ENCODE assay signal across 1 cellular context in the genomic region with DNA sequence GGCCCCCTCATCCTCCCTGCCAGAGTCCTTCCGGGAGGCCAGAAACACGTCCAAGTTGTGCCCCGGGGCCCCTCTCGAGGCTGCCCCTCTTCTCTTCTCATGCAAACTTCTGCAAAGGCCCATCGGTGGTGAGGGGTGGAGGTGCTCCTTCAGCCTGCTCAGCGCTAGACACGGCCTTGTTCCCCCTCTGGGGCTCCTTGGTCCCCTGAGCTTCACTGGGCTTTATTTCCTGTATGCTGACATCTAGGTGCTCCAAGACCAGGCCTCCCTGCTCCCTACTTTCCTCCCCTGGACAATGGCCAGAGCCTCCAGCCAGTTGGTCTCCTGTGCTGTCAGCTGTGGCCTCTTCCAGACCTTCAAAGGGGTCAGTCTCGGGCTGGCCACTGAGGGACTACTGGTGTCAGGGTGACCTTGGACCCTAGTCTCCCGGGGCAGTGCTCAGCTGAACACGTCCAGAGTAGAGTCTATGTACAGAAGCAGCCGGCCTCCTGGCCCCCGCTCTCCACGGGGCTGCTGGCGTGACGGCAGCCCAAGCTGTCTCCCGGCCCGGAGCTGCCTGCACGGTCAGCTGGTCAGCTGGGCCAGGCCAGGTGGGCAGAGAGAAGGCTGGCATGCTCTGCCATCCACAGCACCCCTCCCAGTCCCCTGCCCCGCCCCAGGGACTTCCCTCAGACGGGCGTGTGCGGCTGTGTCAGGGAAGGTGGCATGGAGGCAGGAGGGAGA.
A peak's percentile ranks its signal among the peaks of the same experiment; 100 is the strongest.
TF ChIP-seq lines count a peak whose summit lies in the region.

No MANE protein-coding gene starts in this region.

TF ChIP-seq in HepG2, 621 proteins besides CTCF, POLR2A, EP300 and RAD21 (continued from another document and continues in another):
- TF ChIP-seq, protein P1, sequence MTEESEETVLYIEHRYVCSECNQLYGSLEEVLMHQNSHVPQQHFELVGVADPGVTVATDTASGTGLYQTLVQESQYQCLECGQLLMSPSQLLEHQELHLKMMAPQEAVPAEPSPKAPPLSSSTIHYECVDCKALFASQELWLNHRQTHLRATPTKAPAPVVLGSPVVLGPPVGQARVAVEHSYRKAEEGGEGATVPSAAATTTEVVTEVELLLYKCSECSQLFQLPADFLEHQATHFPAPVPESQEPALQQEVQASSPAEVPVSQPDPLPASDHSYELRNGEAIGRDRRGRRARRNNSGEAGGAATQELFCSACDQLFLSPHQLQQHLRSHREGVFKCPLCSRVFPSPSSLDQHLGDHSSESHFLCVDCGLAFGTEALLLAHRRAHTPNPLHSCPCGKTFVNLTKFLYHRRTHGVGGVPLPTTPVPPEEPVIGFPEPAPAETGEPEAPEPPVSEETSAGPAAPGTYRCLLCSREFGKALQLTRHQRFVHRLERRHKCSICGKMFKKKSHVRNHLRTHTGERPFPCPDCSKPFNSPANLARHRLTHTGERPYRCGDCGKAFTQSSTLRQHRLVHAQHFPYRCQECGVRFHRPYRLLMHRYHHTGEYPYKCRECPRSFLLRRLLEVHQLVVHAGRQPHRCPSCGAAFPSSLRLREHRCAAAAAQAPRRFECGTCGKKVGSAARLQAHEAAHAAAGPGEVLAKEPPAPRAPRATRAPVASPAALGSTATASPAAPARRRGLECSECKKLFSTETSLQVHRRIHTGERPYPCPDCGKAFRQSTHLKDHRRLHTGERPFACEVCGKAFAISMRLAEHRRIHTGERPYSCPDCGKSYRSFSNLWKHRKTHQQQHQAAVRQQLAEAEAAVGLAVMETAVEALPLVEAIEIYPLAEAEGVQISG (CRISPR knock-in tag; IDR thresholded peaks at IDR 0.05) = peak; percentile 66
- TF ChIP-seq ZNF207 (IDR thresholded peaks at IDR 0.05; ENCODE audit: borderline replicate concordance) = no peak
- TF ChIP-seq, protein P2, sequence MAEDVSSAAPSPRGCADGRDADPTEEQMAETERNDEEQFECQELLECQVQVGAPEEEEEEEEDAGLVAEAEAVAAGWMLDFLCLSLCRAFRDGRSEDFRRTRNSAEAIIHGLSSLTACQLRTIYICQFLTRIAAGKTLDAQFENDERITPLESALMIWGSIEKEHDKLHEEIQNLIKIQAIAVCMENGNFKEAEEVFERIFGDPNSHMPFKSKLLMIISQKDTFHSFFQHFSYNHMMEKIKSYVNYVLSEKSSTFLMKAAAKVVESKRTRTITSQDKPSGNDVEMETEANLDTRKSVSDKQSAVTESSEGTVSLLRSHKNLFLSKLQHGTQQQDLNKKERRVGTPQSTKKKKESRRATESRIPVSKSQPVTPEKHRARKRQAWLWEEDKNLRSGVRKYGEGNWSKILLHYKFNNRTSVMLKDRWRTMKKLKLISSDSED (CRISPR knock-in tag; IDR thresholded peaks at IDR 0.05) = no peak
- TF ChIP-seq, protein P3, sequence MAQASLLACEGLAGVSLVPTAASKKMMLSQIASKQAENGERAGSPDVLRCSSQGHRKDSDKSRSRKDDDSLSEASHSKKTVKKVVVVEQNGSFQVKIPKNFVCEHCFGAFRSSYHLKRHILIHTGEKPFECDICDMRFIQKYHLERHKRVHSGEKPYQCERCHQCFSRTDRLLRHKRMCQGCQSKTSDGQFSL (CRISPR knock-in tag; IDR thresholded peaks at IDR 0.05) = no peak
- TF ChIP-seq ZFP90 (CRISPR knock-in tag; IDR thresholded peaks at IDR 0.05; ENCODE audit: borderline replicate concordance) = no peak
- TF ChIP-seq ZNF333 (CRISPR knock-in tag; IDR thresholded peaks at IDR 0.05; ENCODE audit: borderline replicate concordance) = no peak
- no peak for TF ChIP-seq ZNF75D (CRISPR knock-in tag; IDR thresholded peaks at IDR 0.05; ENCODE audit: borderline replicate concordance)
- no peak for TF ChIP-seq NBN (conservative IDR thresholded peaks at IDR 0.05)
- TF ChIP-seq SALL1 (CRISPR knock-in tag; IDR thresholded peaks at IDR 0.05) = peak; percentile 91
- TF ChIP-seq, protein P4, sequence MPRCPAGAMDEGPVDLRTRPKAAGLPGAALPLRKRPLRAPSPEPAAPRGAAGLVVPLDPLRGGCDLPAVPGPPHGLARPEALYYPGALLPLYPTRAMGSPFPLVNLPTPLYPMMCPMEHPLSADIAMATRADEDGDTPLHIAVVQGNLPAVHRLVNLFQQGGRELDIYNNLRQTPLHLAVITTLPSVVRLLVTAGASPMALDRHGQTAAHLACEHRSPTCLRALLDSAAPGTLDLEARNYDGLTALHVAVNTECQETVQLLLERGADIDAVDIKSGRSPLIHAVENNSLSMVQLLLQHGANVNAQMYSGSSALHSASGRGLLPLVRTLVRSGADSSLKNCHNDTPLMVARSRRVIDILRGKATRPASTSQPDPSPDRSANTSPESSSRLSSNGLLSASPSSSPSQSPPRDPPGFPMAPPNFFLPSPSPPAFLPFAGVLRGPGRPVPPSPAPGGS (CRISPR knock-in tag; IDR thresholded peaks at IDR 0.05) = 0 out of 2 replicates have a peak, but pooled peaks have one; percentile 63
- peak; percentile 96 for TF ChIP-seq TARDBP (CRISPR knock-in tag; IDR thresholded peaks at IDR 0.05)
- TF ChIP-seq ZSCAN29 (CRISPR knock-in tag; conservative IDR thresholded peaks at IDR 0.05) = peak; percentile 36; the same call in 1 of the 2 replicates
- TF ChIP-seq IRF2 (CRISPR knock-in tag; IDR thresholded peaks at IDR 0.05) = peak; percentile 71; the same call in 1 of the 2 replicates
- no peak for TF ChIP-seq ZNF557 (CRISPR knock-in tag; IDR thresholded peaks at IDR 0.05)
- TF ChIP-seq RELA (CRISPR knock-in tag; IDR thresholded peaks at IDR 0.05) = no peak
- no peak for TF ChIP-seq KAT2B (IDR thresholded peaks at IDR 0.05; ENCODE audit: borderline replicate concordance, low read depth, low read length)
- TF ChIP-seq RXRB (CRISPR knock-in tag; IDR thresholded peaks at IDR 0.05; ENCODE audit: borderline replicate concordance) = peak; percentile 94
- peak; percentile 56; the same call in 1 of the 2 replicates for TF ChIP-seq ZNF652 (CRISPR knock-in tag; IDR thresholded peaks at IDR 0.05; ENCODE audit: borderline replicate concordance, low read depth)
- peak; percentile 50 for TF ChIP-seq PHF5A (CRISPR knock-in tag; IDR thresholded peaks at IDR 0.05; ENCODE audit: low read depth, unreplicated experiment)
- no peak for TF ChIP-seq U2AF1 (optimal IDR thresholded peaks at IDR 0.05; ENCODE audit: low read depth, low read length)
- TF ChIP-seq SOX5 (CRISPR knock-in tag; IDR thresholded peaks at IDR 0.05; ENCODE audit: borderline replicate concordance) = peak; percentile 83
- TF ChIP-seq MYC (CRISPR knock-in tag; IDR thresholded peaks at IDR 0.05; ENCODE audit: borderline replicate concordance) = no peak
- TF ChIP-seq, protein P5, sequence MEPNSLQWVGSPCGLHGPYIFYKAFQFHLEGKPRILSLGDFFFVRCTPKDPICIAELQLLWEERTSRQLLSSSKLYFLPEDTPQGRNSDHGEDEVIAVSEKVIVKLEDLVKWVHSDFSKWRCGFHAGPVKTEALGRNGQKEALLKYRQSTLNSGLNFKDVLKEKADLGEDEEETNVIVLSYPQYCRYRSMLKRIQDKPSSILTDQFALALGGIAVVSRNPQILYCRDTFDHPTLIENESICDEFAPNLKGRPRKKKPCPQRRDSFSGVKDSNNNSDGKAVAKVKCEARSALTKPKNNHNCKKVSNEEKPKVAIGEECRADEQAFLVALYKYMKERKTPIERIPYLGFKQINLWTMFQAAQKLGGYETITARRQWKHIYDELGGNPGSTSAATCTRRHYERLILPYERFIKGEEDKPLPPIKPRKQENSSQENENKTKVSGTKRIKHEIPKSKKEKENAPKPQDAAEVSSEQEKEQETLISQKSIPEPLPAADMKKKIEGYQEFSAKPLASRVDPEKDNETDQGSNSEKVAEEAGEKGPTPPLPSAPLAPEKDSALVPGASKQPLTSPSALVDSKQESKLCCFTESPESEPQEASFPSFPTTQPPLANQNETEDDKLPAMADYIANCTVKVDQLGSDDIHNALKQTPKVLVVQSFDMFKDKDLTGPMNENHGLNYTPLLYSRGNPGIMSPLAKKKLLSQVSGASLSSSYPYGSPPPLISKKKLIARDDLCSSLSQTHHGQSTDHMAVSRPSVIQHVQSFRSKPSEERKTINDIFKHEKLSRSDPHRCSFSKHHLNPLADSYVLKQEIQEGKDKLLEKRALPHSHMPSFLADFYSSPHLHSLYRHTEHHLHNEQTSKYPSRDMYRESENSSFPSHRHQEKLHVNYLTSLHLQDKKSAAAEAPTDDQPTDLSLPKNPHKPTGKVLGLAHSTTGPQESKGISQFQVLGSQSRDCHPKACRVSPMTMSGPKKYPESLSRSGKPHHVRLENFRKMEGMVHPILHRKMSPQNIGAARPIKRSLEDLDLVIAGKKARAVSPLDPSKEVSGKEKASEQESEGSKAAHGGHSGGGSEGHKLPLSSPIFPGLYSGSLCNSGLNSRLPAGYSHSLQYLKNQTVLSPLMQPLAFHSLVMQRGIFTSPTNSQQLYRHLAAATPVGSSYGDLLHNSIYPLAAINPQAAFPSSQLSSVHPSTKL (CRISPR knock-in tag; IDR thresholded peaks at IDR 0.05) = peak; percentile 83
- no peak for TF ChIP-seq SYNCRIP (IDR thresholded peaks at IDR 0.05; ENCODE audit: insufficient read depth, low read depth, low read length)
- no peak for TF ChIP-seq SMC3 (IDR thresholded peaks at IDR 0.05; ENCODE audit: low read length)
- peak; percentile 77 for TF ChIP-seq FOXA3 (CRISPR knock-in tag; IDR thresholded peaks at IDR 0.05)
- TF ChIP-seq, protein P6, sequence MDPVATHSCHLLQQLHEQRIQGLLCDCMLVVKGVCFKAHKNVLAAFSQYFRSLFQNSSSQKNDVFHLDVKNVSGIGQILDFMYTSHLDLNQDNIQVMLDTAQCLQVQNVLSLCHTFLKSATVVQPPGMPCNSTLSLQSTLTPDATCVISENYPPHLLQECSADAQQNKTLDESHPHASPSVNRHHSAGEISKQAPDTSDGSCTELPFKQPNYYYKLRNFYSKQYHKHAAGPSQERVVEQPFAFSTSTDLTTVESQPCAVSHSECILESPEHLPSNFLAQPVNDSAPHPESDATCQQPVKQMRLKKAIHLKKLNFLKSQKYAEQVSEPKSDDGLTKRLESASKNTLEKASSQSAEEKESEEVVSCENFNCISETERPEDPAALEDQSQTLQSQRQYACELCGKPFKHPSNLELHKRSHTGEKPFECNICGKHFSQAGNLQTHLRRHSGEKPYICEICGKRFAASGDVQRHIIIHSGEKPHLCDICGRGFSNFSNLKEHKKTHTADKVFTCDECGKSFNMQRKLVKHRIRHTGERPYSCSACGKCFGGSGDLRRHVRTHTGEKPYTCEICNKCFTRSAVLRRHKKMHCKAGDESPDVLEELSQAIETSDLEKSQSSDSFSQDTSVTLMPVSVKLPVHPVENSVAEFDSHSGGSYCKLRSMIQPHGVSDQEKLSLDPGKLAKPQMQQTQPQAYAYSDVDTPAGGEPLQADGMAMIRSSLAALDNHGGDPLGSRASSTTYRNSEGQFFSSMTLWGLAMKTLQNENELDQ (CRISPR knock-in tag; IDR thresholded peaks at IDR 0.05; ENCODE audit: borderline replicate concordance) = no peak
- peak; percentile 87 for TF ChIP-seq KDM4B (CRISPR knock-in tag; IDR thresholded peaks at IDR 0.05)
- peak; percentile 69; the same call in 1 of the 2 replicates for TF ChIP-seq ZNF564 (CRISPR knock-in tag; IDR thresholded peaks at IDR 0.05)
- TF ChIP-seq, protein P7, sequence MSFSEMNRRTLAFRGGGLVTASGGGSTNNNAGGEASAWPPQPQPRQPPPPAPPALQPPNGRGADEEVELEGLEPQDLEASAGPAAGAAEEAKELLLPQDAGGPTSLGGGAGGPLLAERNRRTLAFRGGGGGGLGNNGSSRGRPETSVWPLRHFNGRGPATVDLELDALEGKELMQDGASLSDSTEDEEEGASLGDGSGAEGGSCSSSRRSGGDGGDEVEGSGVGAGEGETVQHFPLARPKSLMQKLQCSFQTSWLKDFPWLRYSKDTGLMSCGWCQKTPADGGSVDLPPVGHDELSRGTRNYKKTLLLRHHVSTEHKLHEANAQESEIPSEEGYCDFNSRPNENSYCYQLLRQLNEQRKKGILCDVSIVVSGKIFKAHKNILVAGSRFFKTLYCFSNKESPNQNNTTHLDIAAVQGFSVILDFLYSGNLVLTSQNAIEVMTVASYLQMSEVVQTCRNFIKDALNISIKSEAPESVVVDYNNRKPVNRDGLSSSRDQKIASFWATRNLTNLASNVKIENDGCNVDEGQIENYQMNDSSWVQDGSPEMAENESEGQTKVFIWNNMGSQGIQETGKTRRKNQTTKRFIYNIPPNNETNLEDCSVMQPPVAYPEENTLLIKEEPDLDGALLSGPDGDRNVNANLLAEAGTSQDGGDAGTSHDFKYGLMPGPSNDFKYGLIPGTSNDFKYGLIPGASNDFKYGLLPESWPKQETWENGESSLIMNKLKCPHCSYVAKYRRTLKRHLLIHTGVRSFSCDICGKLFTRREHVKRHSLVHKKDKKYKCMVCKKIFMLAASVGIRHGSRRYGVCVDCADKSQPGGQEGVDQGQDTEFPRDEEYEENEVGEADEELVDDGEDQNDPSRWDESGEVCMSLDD (CRISPR knock-in tag; IDR thresholded peaks at IDR 0.05; ENCODE audit: borderline replicate concordance) = no peak
- no peak for TF ChIP-seq MAFF (IDR thresholded peaks at IDR 0.05; ENCODE audit: low read depth, low read length)
- TF ChIP-seq ZNF33B (CRISPR knock-in tag; IDR thresholded peaks at IDR 0.05) = 0 out of 2 replicates have a peak, but pooled peaks have one; percentile 35
- no peak for TF ChIP-seq ZNF841 (CRISPR knock-in tag; IDR thresholded peaks at IDR 0.05; ENCODE audit: borderline replicate concordance)
- TF ChIP-seq, protein P8, sequence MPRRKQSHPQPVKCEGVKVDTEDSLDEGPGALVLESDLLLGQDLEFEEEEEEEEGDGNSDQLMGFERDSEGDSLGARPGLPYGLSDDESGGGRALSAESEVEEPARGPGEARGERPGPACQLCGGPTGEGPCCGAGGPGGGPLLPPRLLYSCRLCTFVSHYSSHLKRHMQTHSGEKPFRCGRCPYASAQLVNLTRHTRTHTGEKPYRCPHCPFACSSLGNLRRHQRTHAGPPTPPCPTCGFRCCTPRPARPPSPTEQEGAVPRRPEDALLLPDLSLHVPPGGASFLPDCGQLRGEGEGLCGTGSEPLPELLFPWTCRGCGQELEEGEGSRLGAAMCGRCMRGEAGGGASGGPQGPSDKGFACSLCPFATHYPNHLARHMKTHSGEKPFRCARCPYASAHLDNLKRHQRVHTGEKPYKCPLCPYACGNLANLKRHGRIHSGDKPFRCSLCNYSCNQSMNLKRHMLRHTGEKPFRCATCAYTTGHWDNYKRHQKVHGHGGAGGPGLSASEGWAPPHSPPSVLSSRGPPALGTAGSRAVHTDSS (CRISPR knock-in tag; conservative IDR thresholded peaks at IDR 0.05) = no peak
- TF ChIP-seq, protein P9, sequence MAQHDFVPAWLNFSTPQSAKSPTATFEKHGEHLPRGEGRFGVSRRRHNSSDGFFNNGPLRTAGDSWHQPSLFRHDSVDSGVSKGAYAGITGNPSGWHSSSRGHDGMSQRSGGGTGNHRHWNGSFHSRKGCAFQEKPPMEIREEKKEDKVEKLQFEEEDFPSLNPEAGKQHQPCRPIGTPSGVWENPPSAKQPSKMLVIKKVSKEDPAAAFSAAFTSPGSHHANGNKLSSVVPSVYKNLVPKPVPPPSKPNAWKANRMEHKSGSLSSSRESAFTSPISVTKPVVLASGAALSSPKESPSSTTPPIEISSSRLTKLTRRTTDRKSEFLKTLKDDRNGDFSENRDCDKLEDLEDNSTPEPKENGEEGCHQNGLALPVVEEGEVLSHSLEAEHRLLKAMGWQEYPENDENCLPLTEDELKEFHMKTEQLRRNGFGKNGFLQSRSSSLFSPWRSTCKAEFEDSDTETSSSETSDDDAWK (CRISPR knock-in tag; IDR thresholded peaks at IDR 0.05) = no peak
- TF ChIP-seq, protein P10, sequence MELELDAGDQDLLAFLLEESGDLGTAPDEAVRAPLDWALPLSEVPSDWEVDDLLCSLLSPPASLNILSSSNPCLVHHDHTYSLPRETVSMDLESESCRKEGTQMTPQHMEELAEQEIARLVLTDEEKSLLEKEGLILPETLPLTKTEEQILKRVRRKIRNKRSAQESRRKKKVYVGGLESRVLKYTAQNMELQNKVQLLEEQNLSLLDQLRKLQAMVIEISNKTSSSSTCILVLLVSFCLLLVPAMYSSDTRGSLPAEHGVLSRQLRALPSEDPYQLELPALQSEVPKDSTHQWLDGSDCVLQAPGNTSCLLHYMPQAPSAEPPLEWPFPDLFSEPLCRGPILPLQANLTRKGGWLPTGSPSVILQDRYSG (CRISPR knock-in tag; IDR thresholded peaks at IDR 0.05) = no peak
- TF ChIP-seq TRIM24 (CRISPR knock-in tag; IDR thresholded peaks at IDR 0.05) = no peak
- no peak for TF ChIP-seq ZNF354B (CRISPR knock-in tag; IDR thresholded peaks at IDR 0.05)
